Comparison of ENCODE assay signal across 26 cellular contexts in the genomic region with DNA sequence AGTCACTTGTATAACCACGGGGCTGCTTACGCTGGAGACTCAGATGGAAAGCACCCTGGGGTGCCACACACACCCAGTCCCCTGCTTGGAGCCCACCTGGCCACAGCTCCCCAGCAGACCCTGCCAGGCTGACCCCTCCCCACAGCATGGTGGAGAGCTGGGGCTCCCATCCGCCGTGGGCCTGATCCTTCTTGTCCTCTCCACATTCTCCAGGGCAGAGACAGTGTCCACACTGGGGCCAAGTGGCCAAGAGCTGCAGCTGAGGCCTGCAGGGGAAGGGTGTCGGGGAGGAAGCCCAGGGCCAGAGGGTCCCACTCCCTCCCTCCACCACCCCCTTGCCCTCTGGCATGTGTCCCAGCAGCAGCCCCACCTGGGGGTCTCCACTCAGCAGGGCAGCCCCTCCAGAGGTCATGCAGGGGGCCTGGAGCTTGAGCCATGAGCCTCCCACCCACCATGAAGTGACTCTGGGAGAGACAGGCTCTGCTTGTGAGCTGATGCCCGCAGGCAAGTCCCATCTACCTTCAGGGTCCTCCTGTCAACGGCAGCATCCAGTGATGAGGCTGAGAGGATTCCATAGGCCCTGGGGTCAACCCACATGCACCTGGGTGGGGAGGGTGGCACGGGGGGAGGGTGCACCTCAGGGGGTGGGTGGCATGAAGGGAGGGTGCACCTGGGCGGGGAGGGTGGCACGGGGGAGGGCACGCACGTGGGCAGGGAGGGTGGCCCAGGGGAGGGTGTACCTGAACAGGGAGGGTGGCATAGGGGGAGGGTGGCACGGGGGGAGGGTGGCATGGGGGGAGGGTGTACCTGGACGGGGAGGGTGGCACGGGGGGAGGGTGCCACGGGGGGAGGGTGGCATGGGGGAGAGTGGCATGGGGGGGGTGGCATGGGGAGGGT. TPM values are rescaled to one million over a fixed set of nuclear protein-coding genes. Genes with fewer than 3 reads are reported as not detected.
"Had no signal": no experiment of that assay in that cellular context is flagged by ENCODE, and none has a peak within 500 bp of the region (broad histone marks: within the 10 kb centered on the region; RNA-seq: fewer than 3 reads in every experiment).

No MANE protein-coding gene starts in this region.

- H3K36me3 ChIP-seq: heart left ventricle, left ventricle myocardium inferior, pancreas, prostate gland, sigmoid colon, tibial nerve, uterus had no signal

- H3K27ac ChIP-seq: heart left ventricle, left ventricle myocardium inferior, pancreas, prostate gland, sigmoid colon, tibial nerve, uterus had no signal

- H3K4me3 ChIP-seq: heart left ventricle, left ventricle myocardium inferior, lung, pancreas, prostate gland, sigmoid colon, tibial nerve, uterus had no signal

- H3K27me3 ChIP-seq: heart left ventricle, pancreas, sigmoid colon, tibial nerve, uterus had no signal

- FAIRE-seq: islet of Langerhans, kidney, pancreas, small intestine had no signal

- ATAC-seq: heart left ventricle; natural killer cell treated with Interleukin-12 subunit alpha and Interleukin-12 subunit beta and Interleukin-15 and Interleukin-18, amount 100 ng/mL, for 72 hours; pancreas; right cardiac atrium; stimulated activated naive B cell treated with anti-CD40 and anti-IgM and Interleukin-4, amounts not matched to agents 10 μg/mL and 1 μg/mL and 100 μg/mL, for 72 hours had no signal

- H3K4me1 ChIP-seq: pancreas, prostate gland, uterus had no signal

- H3K9me3 ChIP-seq: heart left ventricle, left ventricle myocardium inferior, pancreas, prostate gland, sigmoid colon, tibial nerve, uterus had no signal

- DNase-seq: heart left ventricle; hypothalamus; immature natural killer cell; kidney; left ventricle myocardium inferior; mesendoderm; naive B cell; nucleus accumbens; posterior cingulate gyrus; retina; sigmoid colon; small intestine; stimulated activated CD4-positive, alpha-beta T cell treated with anti-CD3 and anti-CD28 coated beads, Interleukin-1b, Interleukin-23, amount 100 ng/mL, for 48 hours; stimulated activated CD4-positive, alpha-beta T cell treated with anti-CD3 and anti-CD28 coated beads, Interleukin-2, amount 100 ng/mL, for 48 hours; stimulated activated CD4-positive, alpha-beta T cell treated with anti-CD3 and anti-CD28 coated beads, Interleukin-4, amount 100 ng/mL, for 4 hours; stimulated activated CD8-positive, alpha-beta memory T cell treated with anti-CD3 and anti-CD28 coated beads, Interleukin-4, amount 100 ng/mL, for 48 hours; stimulated activated naive B cell treated with anti-CD40 and anti-IgM and Interleukin-4, amounts not matched to agents 10 μg/mL and 1 μg/mL and 100 μg/mL, for 72 hours; uterus had no signal

RNA-seq across cellular contexts. Expression of a gene that starts 56.4 kb away (rescaled TPM):
- polyA plus RNA-seq: neural cell had no signal
